In the genomic region with DNA sequence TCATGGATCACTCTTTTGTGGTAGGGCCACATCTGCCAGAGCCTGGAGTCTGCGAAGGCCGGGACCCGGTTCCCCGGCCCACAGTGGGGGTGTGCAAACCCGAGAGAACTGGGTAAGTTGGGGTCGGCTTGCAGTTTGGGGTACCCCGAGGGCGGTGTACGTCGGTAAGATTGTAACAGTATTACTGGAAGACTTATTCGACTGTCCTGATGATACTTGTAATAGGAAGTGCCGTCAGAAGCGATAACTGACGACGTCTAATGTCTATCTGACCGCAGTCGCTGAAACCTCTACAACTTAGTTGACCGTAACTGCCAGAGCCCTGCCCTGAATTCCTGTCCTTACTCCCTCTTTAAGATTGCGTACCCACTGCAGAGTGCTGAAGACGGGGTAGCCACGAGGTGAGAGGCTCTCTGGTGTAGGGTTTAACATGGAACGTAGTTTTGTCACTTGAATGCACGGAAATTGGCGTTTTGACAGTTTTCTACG, we compare ENCODE assay signal across 1 cellular context.
A peak's percentile ranks its signal among the peaks of the same experiment; 100 is the strongest.
TF ChIP-seq lines count a peak whose summit lies in the region.

No MANE protein-coding gene starts in this region.

TF ChIP-seq in HepG2, 621 proteins besides CTCF, POLR2A, EP300 and RAD21 (continued from another document and continues in another):
- TF ChIP-seq, protein P1, sequence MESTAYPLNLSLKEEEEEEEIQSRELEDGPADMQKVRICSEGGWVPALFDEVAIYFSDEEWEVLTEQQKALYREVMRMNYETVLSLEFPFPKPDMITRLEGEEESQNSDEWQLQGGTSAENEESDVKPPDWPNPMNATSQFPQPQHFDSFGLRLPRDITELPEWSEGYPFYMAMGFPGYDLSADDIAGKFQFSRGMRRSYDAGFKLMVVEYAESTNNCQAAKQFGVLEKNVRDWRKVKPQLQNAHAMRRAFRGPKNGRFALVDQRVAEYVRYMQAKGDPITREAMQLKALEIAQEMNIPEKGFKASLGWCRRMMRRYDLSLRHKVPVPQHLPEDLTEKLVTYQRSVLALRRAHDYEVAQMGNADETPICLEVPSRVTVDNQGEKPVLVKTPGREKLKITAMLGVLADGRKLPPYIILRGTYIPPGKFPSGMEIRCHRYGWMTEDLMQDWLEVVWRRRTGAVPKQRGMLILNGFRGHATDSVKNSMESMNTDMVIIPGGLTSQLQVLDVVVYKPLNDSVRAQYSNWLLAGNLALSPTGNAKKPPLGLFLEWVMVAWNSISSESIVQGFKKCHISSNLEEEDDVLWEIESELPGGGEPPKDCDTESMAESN (CRISPR knock-in tag; conservative IDR thresholded peaks at IDR 0.05) = no peak
- TF ChIP-seq CBX5 (CRISPR knock-in tag; IDR thresholded peaks at IDR 0.05; ENCODE audit: borderline replicate concordance) = no peak
- TF ChIP-seq PHF8 (CRISPR knock-in tag; IDR thresholded peaks at IDR 0.05) = no peak; the same call in 1 of the 2 replicates
- no peak for TF ChIP-seq LCORL (IDR thresholded peaks at IDR 0.05)
- no peak for TF ChIP-seq LCORL (CRISPR knock-in tag; IDR thresholded peaks at IDR 0.05)
- no peak; the same call in 1 of the 2 replicates for TF ChIP-seq ZIK1 (CRISPR knock-in tag; IDR thresholded peaks at IDR 0.05; ENCODE audit: borderline replicate concordance, low read depth)
- TF ChIP-seq ZNF335 (CRISPR knock-in tag; IDR thresholded peaks at IDR 0.05) = no peak
- no peak for TF ChIP-seq ARNT (IDR thresholded peaks at IDR 0.05)
- TF ChIP-seq, protein P2, sequence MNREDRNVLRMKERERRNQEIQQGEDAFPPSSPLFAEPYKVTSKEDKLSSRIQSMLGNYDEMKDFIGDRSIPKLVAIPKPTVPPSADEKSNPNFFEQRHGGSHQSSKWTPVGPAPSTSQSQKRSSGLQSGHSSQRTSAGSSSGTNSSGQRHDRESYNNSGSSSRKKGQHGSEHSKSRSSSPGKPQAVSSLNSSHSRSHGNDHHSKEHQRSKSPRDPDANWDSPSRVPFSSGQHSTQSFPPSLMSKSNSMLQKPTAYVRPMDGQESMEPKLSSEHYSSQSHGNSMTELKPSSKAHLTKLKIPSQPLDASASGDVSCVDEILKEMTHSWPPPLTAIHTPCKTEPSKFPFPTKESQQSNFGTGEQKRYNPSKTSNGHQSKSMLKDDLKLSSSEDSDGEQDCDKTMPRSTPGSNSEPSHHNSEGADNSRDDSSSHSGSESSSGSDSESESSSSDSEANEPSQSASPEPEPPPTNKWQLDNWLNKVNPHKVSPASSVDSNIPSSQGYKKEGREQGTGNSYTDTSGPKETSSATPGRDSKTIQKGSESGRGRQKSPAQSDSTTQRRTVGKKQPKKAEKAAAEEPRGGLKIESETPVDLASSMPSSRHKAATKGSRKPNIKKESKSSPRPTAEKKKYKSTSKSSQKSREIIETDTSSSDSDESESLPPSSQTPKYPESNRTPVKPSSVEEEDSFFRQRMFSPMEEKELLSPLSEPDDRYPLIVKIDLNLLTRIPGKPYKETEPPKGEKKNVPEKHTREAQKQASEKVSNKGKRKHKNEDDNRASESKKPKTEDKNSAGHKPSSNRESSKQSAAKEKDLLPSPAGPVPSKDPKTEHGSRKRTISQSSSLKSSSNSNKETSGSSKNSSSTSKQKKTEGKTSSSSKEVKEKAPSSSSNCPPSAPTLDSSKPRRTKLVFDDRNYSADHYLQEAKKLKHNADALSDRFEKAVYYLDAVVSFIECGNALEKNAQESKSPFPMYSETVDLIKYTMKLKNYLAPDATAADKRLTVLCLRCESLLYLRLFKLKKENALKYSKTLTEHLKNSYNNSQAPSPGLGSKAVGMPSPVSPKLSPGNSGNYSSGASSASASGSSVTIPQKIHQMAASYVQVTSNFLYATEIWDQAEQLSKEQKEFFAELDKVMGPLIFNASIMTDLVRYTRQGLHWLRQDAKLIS (CRISPR knock-in tag; IDR thresholded peaks at IDR 0.05) = peak; percentile 87
- TF ChIP-seq TBL1XR1 (IDR thresholded peaks at IDR 0.05; ENCODE audit: borderline replicate concordance, low read length, partially characterized antibody) = no peak
- no peak for TF ChIP-seq ZNF614 (CRISPR knock-in tag; IDR thresholded peaks at IDR 0.05; ENCODE audit: borderline replicate concordance)
- no peak for TF ChIP-seq ELF3 (CRISPR knock-in tag; IDR thresholded peaks at IDR 0.05)
- TF ChIP-seq SP2 (CRISPR knock-in tag; IDR thresholded peaks at IDR 0.05) = 0 out of 2 replicates have a peak, but pooled peaks have one; percentile 11
- TF ChIP-seq ZFP62 (CRISPR knock-in tag; IDR thresholded peaks at IDR 0.05) = no peak
- no peak for TF ChIP-seq PHF5A (CRISPR knock-in tag; IDR thresholded peaks at IDR 0.05; ENCODE audit: low read depth, unreplicated experiment)
- TF ChIP-seq SCMH1 (CRISPR knock-in tag; IDR thresholded peaks at IDR 0.05; ENCODE audit: borderline replicate concordance) = no peak
- no peak for TF ChIP-seq KDM1A (CRISPR knock-in tag; IDR thresholded peaks at IDR 0.05)
- TF ChIP-seq TCF7L2 (IDR thresholded peaks at IDR 0.05; ENCODE audit: low read depth, low read length) = no peak
- peak; percentile 53 for TF ChIP-seq ZNF878 (CRISPR knock-in tag; IDR thresholded peaks at IDR 0.05)
- TF ChIP-seq RBFOX2 (IDR thresholded peaks at IDR 0.05; ENCODE audit: low read depth, low read length) = peak; percentile 76
- TF ChIP-seq HNF4A (CRISPR knock-in tag; IDR thresholded peaks at IDR 0.05) = no peak
- TF ChIP-seq ETV6 (CRISPR knock-in tag; conservative IDR thresholded peaks at IDR 0.05) = no peak
- no peak; the same call in 1 of the 2 replicates for TF ChIP-seq ZBTB38 (CRISPR knock-in tag; IDR thresholded peaks at IDR 0.05)
- TF ChIP-seq KLF11 (CRISPR knock-in tag; IDR thresholded peaks at IDR 0.05) = no peak
- no peak for TF ChIP-seq ZNF674 (CRISPR knock-in tag; IDR thresholded peaks at IDR 0.05; ENCODE audit: low read depth)
- TF ChIP-seq ZNF253 (CRISPR knock-in tag; IDR thresholded peaks at IDR 0.05; ENCODE audit: borderline replicate concordance) = no peak
- no peak for TF ChIP-seq PAWR (CRISPR knock-in tag; IDR thresholded peaks at IDR 0.05; ENCODE audit: borderline replicate concordance)
- no peak for TF ChIP-seq MAF1 (CRISPR knock-in tag; IDR thresholded peaks at IDR 0.05; ENCODE audit: borderline replicate concordance)
- TF ChIP-seq, protein P3, sequence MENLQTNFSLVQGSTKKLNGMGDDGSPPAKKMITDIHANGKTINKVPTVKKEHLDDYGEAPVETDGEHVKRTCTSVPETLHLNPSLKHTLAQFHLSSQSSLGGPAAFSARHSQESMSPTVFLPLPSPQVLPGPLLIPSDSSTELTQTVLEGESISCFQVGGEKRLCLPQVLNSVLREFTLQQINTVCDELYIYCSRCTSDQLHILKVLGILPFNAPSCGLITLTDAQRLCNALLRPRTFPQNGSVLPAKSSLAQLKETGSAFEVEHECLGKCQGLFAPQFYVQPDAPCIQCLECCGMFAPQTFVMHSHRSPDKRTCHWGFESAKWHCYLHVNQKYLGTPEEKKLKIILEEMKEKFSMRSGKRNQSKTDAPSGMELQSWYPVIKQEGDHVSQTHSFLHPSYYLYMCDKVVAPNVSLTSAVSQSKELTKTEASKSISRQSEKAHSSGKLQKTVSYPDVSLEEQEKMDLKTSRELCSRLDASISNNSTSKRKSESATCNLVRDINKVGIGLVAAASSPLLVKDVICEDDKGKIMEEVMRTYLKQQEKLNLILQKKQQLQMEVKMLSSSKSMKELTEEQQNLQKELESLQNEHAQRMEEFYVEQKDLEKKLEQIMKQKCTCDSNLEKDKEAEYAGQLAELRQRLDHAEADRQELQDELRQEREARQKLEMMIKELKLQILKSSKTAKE (CRISPR knock-in tag; IDR thresholded peaks at IDR 0.05; ENCODE audit: borderline replicate concordance) = no peak
- TF ChIP-seq FOSL2 (CRISPR knock-in tag; IDR thresholded peaks at IDR 0.05) = no peak
- TF ChIP-seq, protein P4, sequence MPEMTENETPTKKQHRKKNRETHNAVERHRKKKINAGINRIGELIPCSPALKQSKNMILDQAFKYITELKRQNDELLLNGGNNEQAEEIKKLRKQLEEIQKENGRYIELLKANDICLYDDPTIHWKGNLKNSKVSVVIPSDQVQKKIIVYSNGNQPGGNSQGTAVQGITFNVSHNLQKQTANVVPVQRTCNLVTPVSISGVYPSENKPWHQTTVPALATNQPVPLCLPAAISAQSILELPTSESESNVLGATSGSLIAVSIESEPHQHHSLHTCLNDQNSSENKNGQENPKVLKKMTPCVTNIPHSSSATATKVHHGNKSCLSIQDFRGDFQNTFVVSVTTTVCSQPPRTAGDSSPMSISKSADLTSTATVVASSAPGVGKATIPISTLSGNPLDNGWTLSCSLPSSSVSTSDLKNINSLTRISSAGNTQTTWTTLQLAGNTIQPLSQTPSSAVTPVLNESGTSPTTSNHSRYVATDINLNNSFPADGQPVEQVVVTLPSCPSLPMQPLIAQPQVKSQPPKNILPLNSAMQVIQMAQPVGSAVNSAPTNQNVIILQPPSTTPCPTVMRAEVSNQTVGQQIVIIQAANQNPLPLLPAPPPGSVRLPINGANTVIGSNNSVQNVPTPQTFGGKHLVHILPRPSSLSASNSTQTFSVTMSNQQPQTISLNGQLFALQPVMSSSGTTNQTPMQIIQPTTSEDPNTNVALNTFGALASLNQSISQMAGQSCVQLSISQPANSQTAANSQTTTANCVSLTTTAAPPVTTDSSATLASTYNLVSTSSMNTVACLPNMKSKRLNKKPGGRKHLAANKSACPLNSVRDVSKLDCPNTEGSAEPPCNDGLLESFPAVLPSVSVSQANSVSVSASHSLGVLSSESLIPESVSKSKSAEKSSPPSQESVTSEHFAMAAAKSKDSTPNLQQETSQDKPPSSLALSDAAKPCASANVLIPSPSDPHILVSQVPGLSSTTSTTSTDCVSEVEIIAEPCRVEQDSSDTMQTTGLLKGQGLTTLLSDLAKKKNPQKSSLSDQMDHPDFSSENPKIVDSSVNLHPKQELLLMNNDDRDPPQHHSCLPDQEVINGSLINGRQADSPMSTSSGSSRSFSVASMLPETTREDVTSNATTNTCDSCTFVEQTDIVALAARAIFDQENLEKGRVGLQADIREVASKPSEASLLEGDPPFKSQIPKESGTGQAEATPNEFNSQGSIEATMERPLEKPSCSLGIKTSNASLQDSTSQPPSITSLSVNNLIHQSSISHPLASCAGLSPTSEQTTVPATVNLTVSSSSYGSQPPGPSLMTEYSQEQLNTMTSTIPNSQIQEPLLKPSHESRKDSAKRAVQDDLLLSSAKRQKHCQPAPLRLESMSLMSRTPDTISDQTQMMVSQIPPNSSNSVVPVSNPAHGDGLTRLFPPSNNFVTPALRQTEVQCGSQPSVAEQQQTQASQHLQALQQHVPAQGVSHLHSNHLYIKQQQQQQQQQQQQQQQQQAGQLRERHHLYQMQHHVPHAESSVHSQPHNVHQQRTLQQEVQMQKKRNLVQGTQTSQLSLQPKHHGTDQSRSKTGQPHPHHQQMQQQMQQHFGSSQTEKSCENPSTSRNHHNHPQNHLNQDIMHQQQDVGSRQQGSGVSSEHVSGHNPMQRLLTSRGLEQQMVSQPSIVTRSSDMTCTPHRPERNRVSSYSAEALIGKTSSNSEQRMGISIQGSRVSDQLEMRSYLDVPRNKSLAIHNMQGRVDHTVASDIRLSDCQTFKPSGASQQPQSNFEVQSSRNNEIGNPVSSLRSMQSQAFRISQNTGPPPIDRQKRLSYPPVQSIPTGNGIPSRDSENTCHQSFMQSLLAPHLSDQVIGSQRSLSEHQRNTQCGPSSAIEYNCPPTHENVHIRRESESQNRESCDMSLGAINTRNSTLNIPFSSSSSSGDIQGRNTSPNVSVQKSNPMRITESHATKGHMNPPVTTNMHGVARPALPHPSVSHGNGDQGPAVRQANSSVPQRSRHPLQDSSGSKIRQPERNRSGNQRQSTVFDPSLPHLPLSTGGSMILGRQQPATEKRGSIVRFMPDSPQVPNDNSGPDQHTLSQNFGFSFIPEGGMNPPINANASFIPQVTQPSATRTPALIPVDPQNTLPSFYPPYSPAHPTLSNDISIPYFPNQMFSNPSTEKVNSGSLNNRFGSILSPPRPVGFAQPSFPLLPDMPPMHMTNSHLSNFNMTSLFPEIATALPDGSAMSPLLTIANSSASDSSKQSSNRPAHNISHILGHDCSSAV (CRISPR knock-in tag; IDR thresholded peaks at IDR 0.05; ENCODE audit: borderline replicate concordance) = no peak
- no peak for TF ChIP-seq ZHX2 (IDR thresholded peaks at IDR 0.05; ENCODE audit: low read depth)
- TF ChIP-seq ZHX2 (CRISPR knock-in tag; IDR thresholded peaks at IDR 0.05; ENCODE audit: borderline replicate concordance) = 0 out of 2 replicates have a peak, but pooled peaks have one; percentile 3
- no peak for TF ChIP-seq MTA1 (CRISPR knock-in tag; IDR thresholded peaks at IDR 0.05; ENCODE audit: borderline replicate concordance)
- TF ChIP-seq ZNF136 (CRISPR knock-in tag; IDR thresholded peaks at IDR 0.05; ENCODE audit: low read depth) = no peak
